In the genomic region with DNA sequence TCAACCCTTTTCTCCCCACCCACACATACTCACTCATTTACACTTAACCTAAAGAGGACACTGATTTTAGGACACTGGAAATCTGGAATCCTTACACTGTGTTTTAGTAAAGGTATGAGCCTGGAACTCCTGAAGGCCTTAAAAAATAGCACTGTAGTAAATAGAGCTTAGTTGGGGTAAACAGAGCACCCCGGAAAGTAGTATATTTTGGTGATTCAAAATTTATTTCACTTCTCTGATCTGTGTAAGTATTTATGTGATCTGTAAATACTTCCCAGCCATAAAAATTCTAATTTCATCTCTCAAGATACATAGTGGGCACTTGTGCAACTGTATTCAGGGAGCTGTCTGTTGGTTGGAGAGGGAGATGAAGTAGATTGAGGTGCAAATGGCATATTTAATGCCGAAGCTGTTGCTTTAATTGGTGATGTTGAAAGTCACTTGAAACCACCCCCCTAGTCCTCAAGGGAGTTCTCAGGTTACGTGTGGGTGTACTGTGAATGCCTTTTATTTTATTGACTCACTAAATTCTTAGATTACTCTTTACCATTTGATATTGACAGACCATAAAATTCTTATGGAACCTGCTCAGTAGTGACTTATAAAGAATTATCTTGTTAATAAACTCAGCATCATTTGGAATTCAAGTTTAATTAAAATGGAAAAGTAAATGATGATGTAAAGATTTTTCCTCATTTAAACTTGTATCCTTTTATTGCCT, we compare ENCODE assay signal across 12 cellular contexts.
DNase-seq lines count a peak whose midpoint lies in the region; ATAC-seq and TF ChIP-seq lines count a peak whose summit lies in the region.
"Had no signal": no experiment of that assay in that cellular context is flagged by ENCODE, and none has a peak within 500 bp of the region (broad histone marks: within the 10 kb centered on the region; RNA-seq: fewer than 3 reads in every experiment).

No MANE protein-coding gene starts in this region.

- peak overlapping the region; percentile 37; the same call in 1 of the 2 replicates for H3K14ac ChIP-seq in IMR-90 (replicated peaks; ENCODE audit: low read depth, low read length)

- H3K4me1 ChIP-seq in BLaER1, result peaks cover 45% of the 10 kb centered on the region
- peaks cover 12% of the 10 kb centered on the region for H3K4me1 ChIP-seq in IMR-90 (ENCODE audit: control insufficient read depth, insufficient read depth, low read length)
- H3K4me1 ChIP-seq in gastroesophageal sphincter, result peaks cover 0 to 59% (median 1%) of the 10 kb centered on the region in 3 donors

- peak overlapping the region; percentile 43; the same call in 1 of the 2 replicates for H2BK20ac ChIP-seq in IMR-90 (ENCODE audit: low read depth, low read length)

- no peaks in the 10 kb centered on the region for H4K20me1 ChIP-seq in BLaER1
- H4K20me1 ChIP-seq in IMR-90 (ENCODE audit: insufficient read depth, low read length), result no peaks in the 10 kb centered on the region

- 0 out of 2 replicates have a peak overlapping the region, but pooled peaks have one; percentile 8 for H2BK120ac ChIP-seq in IMR-90 (ENCODE audit: low read depth, low read length)

- H3K27ac Mint-ChIP-seq in stimulated activated memory B cell treated with anti-CD40 and anti-IgM and Interleukin-4, amounts not matched to agents 10 μg/mL and 1 μg/mL and 100 μg/mL, for 72 hours, result no peak overlapping the region

- dilution Hi-C loops in IMR-90 (cut with HindIII; ENCODE audit: low sequenced_read_pairs, unreplicated experiment), result no loop called here

- H3K9me3 ChIP-seq in BLaER1 (no peaks in the 10 kb centered on the region), IMR-90 (ENCODE audit: control insufficient read depth, insufficient read depth, low read length) (no peaks in the 10 kb centered on the region), gastroesophageal sphincter (no peaks in the 10 kb centered on the region)
- H3K9me3 ChIP-seq: stomach had no signal

- peak overlapping the region; percentile 15 for H2BK5ac ChIP-seq in IMR-90 (ENCODE audit: low read depth, low read length, poor library complexity, severe bottlenecking)

- H3K79me1 ChIP-seq in IMR-90 (ENCODE audit: low read depth in 1 of 2, low read length in 2 of 2), result peaks cover 0 to 25% of the 10 kb centered on the region in 2 experiments; a peak in 3 of 4 replicates

- no peak overlapping the region for H2AK9ac ChIP-seq in IMR-90 (replicated peaks; ENCODE audit: low read depth, low read length, poor library complexity)

- H3K4me2 ChIP-seq in BLaER1 (peak overlapping the region; percentile 32), IMR-90 (ENCODE audit: low read depth, low read length) (peak overlapping the region; percentile 44; the same call in 1 of the 2 replicates)

- H2AK5ac ChIP-seq in IMR-90 (ENCODE audit: low read depth, low read length), result no peak overlapping the region

- peak overlapping the region; percentile 17; the same call in 1 of the 2 replicates for H3K18ac ChIP-seq in IMR-90 (ENCODE audit: low read depth, low read length)

- no peak overlapping the region for H4K5ac ChIP-seq in IMR-90 (ENCODE audit: low read depth, low read length)

- H3K4me3 ChIP-seq in BLaER1 (no peak overlapping the region), IMR-90 (ENCODE audit: insufficient read depth, low read depth, low read length) (no peak overlapping the region), fibroblast of pulmonary artery (replicated peaks; ENCODE audit: low read depth, low read length) (no peak overlapping the region), gastroesophageal sphincter (no peak overlapping the region)
- H3K4me3 ChIP-seq: skin epidermis, stomach had no signal

- ATAC-seq in IMR-90 (ENCODE audit: low read depth) (peak; percentile 41), gastroesophageal sphincter (no peak)
- ATAC-seq in stimulated activated memory B cell treated with anti-CD40 and anti-IgM and Interleukin-4, amounts not matched to agents 10 μg/mL and 1 μg/mL and 100 μg/mL, for 72 hours, result no peak
- ATAC-seq: left lobe of liver had no signal

- H3K36me3 Mint-ChIP-seq in stimulated activated memory B cell treated with anti-CD40 and anti-IgM and Interleukin-4, amounts not matched to agents 10 μg/mL and 1 μg/mL and 100 μg/mL, for 72 hours, result no peaks in the 10 kb centered on the region

- intact Hi-C loops in IMR-90 (cut with micrococcal nuclease), result no loop called here

- no CpG with 5 or more reads among the region's 3 CpGs for WGBS in IMR-90 (ENCODE audit: extremely low coverage in 2 of 2, insufficient read length in 1 of 2), 2 experiments
- WGBS in gastroesophageal sphincter (ENCODE audit: low coverage in 1 of 2), 2 donors, result 29 to 64% methylated on average over 3 of the region's 3 CpGs

- no peaks in the 10 kb centered on the region for H3K27me3 ChIP-seq in BLaER1
- no peaks in the 10 kb centered on the region for H3K27me3 ChIP-seq in IMR-90 (ENCODE audit: control insufficient read depth, insufficient read depth, low read length)
- H3K27me3 ChIP-seq in gastroesophageal sphincter, result no peaks in the 10 kb centered on the region
- H3K27me3 ChIP-seq: stomach had no signal

- no peak overlapping the region for H3K56ac ChIP-seq in IMR-90 (ENCODE audit: extremely low read depth, insufficient read depth, low read length)

- in situ Hi-C loops in IMR-90 (cut with MboI; ENCODE audit: low sequenced_read_pairs), result no loop called here

- H3K9ac ChIP-seq in BLaER1 (no peak overlapping the region), IMR-90 (ENCODE audit: low read depth, low read length) (no peak overlapping the region)

- peak overlapping the region; percentile 75; the same call in 2 of the 3 replicates for H2BK15ac ChIP-seq in IMR-90 (ENCODE audit: low read depth, low read length)

- TF ChIP-seq CTCF in IMR-90 (conservative IDR thresholded peaks at IDR 0.05; ENCODE audit: low read depth, low read length) (no peak), fibroblast of pulmonary artery (IDR thresholded peaks at IDR 0.05; ENCODE audit: low read length, missing control alignments) (no peak), gastroesophageal sphincter (IDR thresholded peaks at IDR 0.05) (no peak)

- no peak for TF ChIP-seq EP300 in gastroesophageal sphincter (IDR thresholded peaks at IDR 0.05)

- no peak for TF ChIP-seq RAD21 in IMR-90 (IDR thresholded peaks at IDR 0.05; ENCODE audit: low read length)

- no TSS peak for BruUV-seq in IMR-90 (replicated peaks; lab: Mats Ljungman, UMichigan)

- TF ChIP-seq POLR2A in IMR-90 (IDR thresholded peaks at IDR 0.05; ENCODE audit: low read depth, low read length), result no peak
- TF ChIP-seq POLR2A in gastroesophageal sphincter (IDR thresholded peaks at IDR 0.05), result no peak

- no peaks in the 10 kb centered on the region for H3K4me1 Mint-ChIP-seq in stimulated activated memory B cell treated with anti-CD40 and anti-IgM and Interleukin-4, amounts not matched to agents 10 μg/mL and 1 μg/mL and 100 μg/mL, for 72 hours

- H3K4me3 Mint-ChIP-seq in stimulated activated memory B cell treated with anti-CD40 and anti-IgM and Interleukin-4, amounts not matched to agents 10 μg/mL and 1 μg/mL and 100 μg/mL, for 72 hours, result no peak overlapping the region

- no peak overlapping the region for H3K27ac ChIP-seq in BLaER1
- H3K27ac ChIP-seq in IMR-90 (ENCODE audit: insufficient read depth, low read length), result no peak overlapping the region
- peak overlapping the region in 1 of 4 donors; percentile 15 for H3K27ac ChIP-seq in gastroesophageal sphincter
- H3K27ac ChIP-seq: skin epidermis, stomach had no signal

- DNase-seq in IMR-90 (peak; percentile 61), NCI-H82 (lab: John Stamatoyannopoulos, UW) (peak; percentile 58), fibroblast of pulmonary artery (ENCODE audit: low read depth) (peak; percentile 58), HUDEP-2 (lab: John Stamatoyannopoulos, UW; ENCODE audit: unreplicated experiment in 76 of 76) (no peak)
- DNase-seq in activated CD4-positive, alpha-beta T cell treated with anti-CD3 and anti-CD28 coated beads for 4 hours, result no peak
- DNase-seq: cortex of kidney, stomach had no signal

- POLR2A ChIA-PET in IMR-90 (lab: Charles Lee; ENCODE audit: unreplicated experiment), result interaction anchor here (0.6 kb wide), 3 partner anchors 149 to 293 kb away, joined by 3 to 5 read pairs (median 3); no protein-coding TSS in a partner anchor

- no peaks in the 10 kb centered on the region for H3K36me3 ChIP-seq in BLaER1
- no peaks in the 10 kb centered on the region for H3K36me3 ChIP-seq in IMR-90 (ENCODE audit: control insufficient read depth, insufficient read depth, low read length)
- H3K36me3 ChIP-seq in gastroesophageal sphincter, result no peaks in the 10 kb centered on the region
- H3K36me3 ChIP-seq: stomach had no signal

- H3K23ac ChIP-seq in IMR-90 (ENCODE audit: low read depth, low read length), result no peak overlapping the region

- H4K8ac ChIP-seq in IMR-90 (ENCODE audit: low read depth in 2 of 2, low read length in 2 of 2), result peak overlapping the region in 1 of 2 experiments; percentile 17; a peak in 1 of 4 replicates

- H4K91ac ChIP-seq in IMR-90 (ENCODE audit: insufficient read depth, low read depth, low read length), result no peak overlapping the region

- H3K4ac ChIP-seq in IMR-90 (ENCODE audit: low read depth, low read length), result peak overlapping the region; percentile 30; the same call in 1 of the 2 replicates

- H3K9me1 ChIP-seq in IMR-90 (ENCODE audit: insufficient read depth, low read length), result peaks cover 4% of the 10 kb centered on the region

- no peak overlapping the region for H2AFZ ChIP-seq in IMR-90 (replicated peaks; ENCODE audit: low read length, poor library complexity)

- no peaks in the 10 kb centered on the region for H3K9me3 Mint-ChIP-seq in stimulated activated memory B cell treated with anti-CD40 and anti-IgM and Interleukin-4, amounts not matched to agents 10 μg/mL and 1 μg/mL and 100 μg/mL, for 72 hours

- CTCF ChIA-PET in IMR-90 (lab: Yijun Ruan, JAX), result no interaction called here

- H3K27me3 Mint-ChIP-seq in stimulated activated memory B cell treated with anti-CD40 and anti-IgM and Interleukin-4, amounts not matched to agents 10 μg/mL and 1 μg/mL and 100 μg/mL, for 72 hours, result no peaks in the 10 kb centered on the region

TF ChIP-seq in IMR-90, 13 proteins besides CTCF, POLR2A, EP300 and RAD21:
- TF ChIP-seq MXI1 (IDR thresholded peaks at IDR 0.05; ENCODE audit: borderline replicate concordance, low read depth, low read length) (no peak), RCOR1 (IDR thresholded peaks at IDR 0.05; ENCODE audit: insufficient replicate concordance, low read length) (no peak), CHD1 (IDR thresholded peaks at IDR 0.05; ENCODE audit: low read depth, low read length) (no peak), CEBPB (IDR thresholded peaks at IDR 0.05; ENCODE audit: low read depth, low read length) (peak; percentile 38; the same call in 1 of the 2 replicates), FOS (IDR thresholded peaks at IDR 0.05; ENCODE audit: low read depth, low read length) (no peak), MAZ (IDR thresholded peaks at IDR 0.05; ENCODE audit: borderline replicate concordance, low read depth, low read length) (no peak)

Comparison
In these comparisons a context has a peak if more than half of its experiments do, and no peak if none do; other contexts are left out.
1. DNase-seq: peak in IMR-90 (single experiment), NCI-H82 (single experiment) and fibroblast of pulmonary artery (single experiment); none in activated CD4-positive, alpha-beta T cell treated with anti-CD3 and anti-CD28 coated beads for 4 hours (0 of 2) and HUDEP-2 (0 of 76).